ENCODE assay signal across 13 cellular contexts in genomic region chr9:36214571-36214970, GRCh38. TPM values are rescaled to one million over a fixed set of nuclear protein-coding genes. Genes with fewer than 3 reads are reported as not detected.
DNase-seq lines count a peak whose midpoint lies in the region; ATAC-seq, FAIRE-seq and TF ChIP-seq lines count a peak whose summit lies in the region.
"Had no signal": no experiment of that assay in that cellular context is flagged by ENCODE, and none has a peak within 500 bp of the region (broad histone marks: within the 10 kb centered on the region; RNA-seq: fewer than 3 reads in every experiment).

No MANE protein-coding gene starts in this region.

- H3K4me1 Mint-ChIP-seq in glutamatergic neuron (ENCODE audit: low read depth, unreplicated experiment), result peaks cover 11% of the 10 kb centered on the region

- no peaks in the 10 kb centered on the region for H3K9me2 ChIP-seq in GM23248 (ENCODE audit: insufficient read depth)

- in situ Hi-C loops in GM23248 (cut with MboI), result no loop called here

- peak overlapping the region; percentile 20 for H3K27ac Mint-ChIP-seq in glutamatergic neuron (ENCODE audit: unreplicated experiment)

- ATAC-seq in psoas muscle, result peak in 1 of 4 donors; percentile 23

- no peaks in the 10 kb centered on the region for H4K20me1 ChIP-seq in GM23248 (ENCODE audit: insufficient read depth)

- H3K79me2 ChIP-seq in GM23248 (ENCODE audit: insufficient read depth), result peaks cover 84% of the 10 kb centered on the region

- no peak overlapping the region for H3K4me2 ChIP-seq in GM23248 (ENCODE audit: unreplicated experiment)

- no peak overlapping the region for H3K4me3 Mint-ChIP-seq in glutamatergic neuron (ENCODE audit: unreplicated experiment)

- TF ChIP-seq CTCF in glutamatergic neuron (IDR thresholded peaks at IDR 0.05; ENCODE audit: partially characterized antibody, unreplicated experiment) (no peak), psoas muscle (IDR thresholded peaks at IDR 0.05) (no peak), tibial artery (IDR thresholded peaks at IDR 0.05) (no peak)

- no peaks in the 10 kb centered on the region for H3K27me3 ChIP-seq in GM23248 (replicated peaks; ENCODE audit: insufficient read depth)
- H3K27me3 ChIP-seq in psoas muscle (ENCODE audit: insufficient read depth in 3 of 3, low read length in 2 of 3), result no peaks in the 10 kb centered on the region
- no peaks in the 10 kb centered on the region for H3K27me3 ChIP-seq in tibial artery
- H3K27me3 ChIP-seq: adrenal gland, thyroid gland had no signal

- no peak overlapping the region for H3K4me3 ChIP-seq in GM23248
- no peak overlapping the region for H3K4me3 ChIP-seq in psoas muscle
- no peak overlapping the region for H3K4me3 ChIP-seq in tibial artery
- H3K4me3 ChIP-seq: adrenal gland, thyroid gland had no signal

- DNase-seq in GM23248, result peak; percentile 66
- DNase-seq in astrocyte of the hippocampus (ENCODE audit: low read depth, low spot score), result peak; percentile 52
- no peak for DNase-seq in glutamatergic neuron
- no peak for DNase-seq in psoas muscle
- DNase-seq in urothelium cell line (ENCODE audit: low spot score), result no peak
- no peak for DNase-seq in NCI-H748 treated with DMSO at 0.1 percent for 48 hours (lab: John Stamatoyannopoulos, UW)
- no peak for DNase-seq in tibial artery
- DNase-seq in glomerular visceral epithelial cell (ENCODE audit: extremely low spot score), result no peak
- DNase-seq: adrenal gland, NCI-H526 treated with DMSO at 0.1 percent for 48 hours, SIG-M5, thyroid gland had no signal

- intact Hi-C loops in psoas muscle (cut with DNase I), result no loop called here
- intact Hi-C loops in tibial artery (cut with DNase I; ENCODE audit: low total_unique reads), result loop anchor here (10.0 kb wide), 1 partner anchor 120 kb away; no protein-coding TSS in a partner anchor

- no peaks in the 10 kb centered on the region for H3K9me3 Mint-ChIP-seq in glutamatergic neuron (ENCODE audit: unreplicated experiment)

- H3F3A ChIP-seq in GM23248 (ENCODE audit: insufficient read depth), result peaks cover 45% of the 10 kb centered on the region

- H3K36me3 ChIP-seq in GM23248 (ENCODE audit: low read depth) (peaks cover 52% of the 10 kb centered on the region), psoas muscle (ENCODE audit: insufficient read depth in 1 of 2, low read depth in 1 of 2) (peaks cover 5 to 67% of the 10 kb centered on the region in 2 donors), tibial artery (peaks cover 25 to 84% (median 75%) of the 10 kb centered on the region in 3 donors)

- H2AFZ ChIP-seq in GM23248, result no peak overlapping the region

- H3K27ac ChIP-seq in GM23248 (peak overlapping the region; percentile 31), psoas muscle (peak overlapping the region; percentile 37), tibial artery (peak overlapping the region in 1 of 2 donors; percentile 49)
- H3K27ac ChIP-seq: thyroid gland had no signal

- no peak for FAIRE-seq in urothelium cell line (lab: Jason Lieb, UNC)
- FAIRE-seq: TTC549 had no signal

- H3K9ac ChIP-seq in GM23248, result no peak overlapping the region

- H3K36me3 Mint-ChIP-seq in glutamatergic neuron (ENCODE audit: unreplicated experiment), result no peaks in the 10 kb centered on the region

- H3K4me1 ChIP-seq in GM23248 (ENCODE audit: insufficient read depth) (peaks cover 13% of the 10 kb centered on the region; the same call in 1 of the 2 replicates), psoas muscle (peaks cover 33% of the 10 kb centered on the region), tibial artery (peaks cover 0 to 38% (median 29%) of the 10 kb centered on the region in 4 donors)

- H3K9me3 ChIP-seq in GM23248 (ENCODE audit: low read depth) (no peaks in the 10 kb centered on the region), psoas muscle (no peaks in the 10 kb centered on the region), tibial artery (no peaks in the 10 kb centered on the region)
- H3K9me3 ChIP-seq: adrenal gland, thyroid gland had no signal

- H3K27me3 Mint-ChIP-seq in glutamatergic neuron (ENCODE audit: unreplicated experiment), result peaks cover 5% of the 10 kb centered on the region

RNA-seq across cellular contexts. Expression of gene CLTA, which starts 23.9 kb away (rescaled TPM):
- total RNA-seq in GM23248 (2014; rRNA removed; shearing (Covaris generic)), result 230 and 240 TPM in 2 replicates
- polyA plus RNA-seq in GM23248 (2016; fragmentation: Nextera tagmentation; extraction: Ambion mirVana), result 218 and 229 TPM in 2 replicates
- total RNA-seq in glutamatergic neuron (ENCODE audit: unreplicated experiment), result 164 TPM
- total RNA-seq in psoas muscle, result 10 to 100 TPM; 52.1 to 58.3 (median 54.6) TPM
- 100 to 1,000 TPM in 1 of 3 donors, 10 to 100 TPM in 2; 59.2 to 125 (median 75.9) TPM for polyA plus RNA-seq in psoas muscle

RNA-seq across cellular contexts. Expression of gene GNE, which starts 43.7 kb away (rescaled TPM):
- total RNA-seq in GM23248 (2014; rRNA removed; shearing (Covaris generic)), result 20.6 and 22.4 TPM in 2 replicates
- polyA plus RNA-seq in GM23248 (2016; fragmentation: Nextera tagmentation; extraction: Ambion mirVana) (6.2 and 6.9 TPM in 2 replicates), psoas muscle (1 to 10 TPM; 3.0 to 9.1 (median 6.1) TPM)
- total RNA-seq in glutamatergic neuron (ENCODE audit: unreplicated experiment) (29.2 TPM), psoas muscle (10 to 100 TPM in 1 of 4 donors, 1 to 10 TPM in 3; 8.5 to 11.6 (median 9.4) TPM)

RNA-seq across cellular contexts. Expression of gene CCIN, which starts 45.4 kb away (rescaled TPM):
- 0.51 and 2.8 TPM in 2 replicates for total RNA-seq in GM23248 (2014; rRNA removed; shearing (Covaris generic))
- polyA plus RNA-seq in GM23248 (2016; fragmentation: Nextera tagmentation; extraction: Ambion mirVana) (1.4 and 2.5 TPM in 2 replicates), psoas muscle (under 1 TPM in 2 of 3 donors, not detected in 1; 0.03 to 0.04 TPM)
- total RNA-seq in glutamatergic neuron (ENCODE audit: unreplicated experiment) (0.22 TPM), psoas muscle (not detected)

Comparison
In these comparisons a context has a peak if more than half of its experiments do, and no peak if none do; other contexts are left out.
1. DNase-seq: peak in GM23248 (single experiment) and astrocyte of the hippocampus (single experiment); none in glutamatergic neuron (single experiment), psoas muscle (0 of 2), urothelium cell line (single experiment), NCI-H748 treated with DMSO at 0.1 percent for 48 hours (single experiment), tibial artery (0 of 2) and glomerular visceral epithelial cell (single experiment).